Comparison of ENCODE assay signal across 7 cellular contexts in the genomic region with DNA sequence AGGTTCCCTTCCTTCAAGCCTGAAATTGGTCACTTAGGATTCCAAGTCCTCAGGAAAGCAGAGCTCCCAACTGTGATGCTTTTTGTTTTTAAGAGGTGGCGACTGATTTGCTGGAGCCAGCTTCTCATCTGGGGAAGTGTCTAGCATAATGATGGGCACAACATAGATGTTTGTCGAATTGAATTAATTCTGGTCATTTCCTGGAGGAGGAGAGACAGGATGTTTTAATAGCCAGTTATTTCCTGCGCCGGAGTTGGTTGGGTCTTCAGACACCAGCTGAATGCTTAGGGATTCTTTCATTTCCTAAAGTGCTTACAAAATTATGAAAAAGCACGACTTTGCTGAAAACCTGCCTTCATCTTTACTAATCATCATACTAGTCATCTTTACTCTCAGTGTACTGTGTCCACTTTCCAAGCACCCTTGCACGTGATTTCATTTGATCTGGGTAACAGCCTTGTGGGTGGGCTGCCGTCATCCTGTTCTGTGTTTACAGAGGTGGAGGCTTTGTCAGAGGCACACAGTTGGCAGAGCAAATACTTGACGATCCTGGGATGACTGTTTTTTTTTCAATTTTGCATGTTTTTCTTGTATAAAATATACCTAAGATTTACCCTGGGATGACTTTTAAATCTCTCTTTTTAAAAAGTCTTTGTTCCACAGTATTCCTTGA. TPM values are rescaled to one million over a fixed set of nuclear protein-coding genes. Genes with fewer than 3 reads are reported as not detected.
DNase-seq lines count a peak whose midpoint lies in the region; ATAC-seq and FAIRE-seq lines count a peak whose summit lies in the region.

No MANE protein-coding gene starts in this region.

- DNase-seq in CD4-positive, CD25-positive, alpha-beta regulatory T cell: peak in 1 of 3 donors; percentile 18
- peak; percentile 80 for DNase-seq in H4 (ENCODE audit: low spot score)
- peak; percentile 52 for DNase-seq in activated CD8-positive, alpha-beta memory T cell treated with anti-CD3 and anti-CD28 coated beads, Interleukin-2, amount 50 U/mL, for 48 hours
- no peak for DNase-seq in T-helper 1 cell

- peak overlapping the region; percentile 19 for H3K4me3 ChIP-seq in CD4-positive, CD25-positive, alpha-beta regulatory T cell (ENCODE audit: low read depth, low read length)

- ATAC-seq in CD4-positive, CD25-positive, alpha-beta regulatory T cell (ENCODE audit: low read depth in 2 of 2): peak in 1 of 2 donors; percentile 32
- no peak for ATAC-seq in HG03521 (IDR thresholded peaks at IDR 0.05; ENCODE audit: unreplicated experiment)
- ATAC-seq in HG02610 (IDR thresholded peaks at IDR 0.05; ENCODE audit: unreplicated experiment): no peak

- H3K36me3 ChIP-seq in CD4-positive, CD25-positive, alpha-beta regulatory T cell (ENCODE audit: control insufficient read depth, insufficient read depth, low read length): no peaks in the 10 kb centered on the region

- FAIRE-seq in islet of Langerhans (lab: Jason Lieb, UNC): peak; percentile 47

- peaks cover 11 to 59% (median 23%) of the 10 kb centered on the region in 4 donors for H3K4me1 Mint-ChIP-seq in CD4-positive, CD25-positive, alpha-beta regulatory T cell

- peak overlapping the region in 2 of 3 donors; percentile 64 to 73 for H3K27ac Mint-ChIP-seq in CD4-positive, CD25-positive, alpha-beta regulatory T cell

- peak overlapping the region in 1 of 4 donors; percentile 9 for H3K4me3 Mint-ChIP-seq in CD4-positive, CD25-positive, alpha-beta regulatory T cell

- no peak overlapping the region for H3K27ac ChIP-seq in CD4-positive, CD25-positive, alpha-beta regulatory T cell (ENCODE audit: insufficient read depth, low read length, poor library complexity, severe bottlenecking)

- peaks cover 10% of the 10 kb centered on the region for H3K36me3 Mint-ChIP-seq in CD4-positive, CD25-positive, alpha-beta regulatory T cell

- H3K9me3 ChIP-seq in CD4-positive, CD25-positive, alpha-beta regulatory T cell (ENCODE audit: control insufficient read depth in 2 of 2, low read length in 2 of 2): no peaks in the 10 kb centered on the region

- no peaks in the 10 kb centered on the region for H3K27me3 ChIP-seq in CD4-positive, CD25-positive, alpha-beta regulatory T cell (ENCODE audit: control insufficient read depth, insufficient read depth, low read length)

- no peaks in the 10 kb centered on the region for H3K27me3 Mint-ChIP-seq in CD4-positive, CD25-positive, alpha-beta regulatory T cell

- no peaks in the 10 kb centered on the region for H3K9me3 Mint-ChIP-seq in CD4-positive, CD25-positive, alpha-beta regulatory T cell

- H3K4me1 ChIP-seq in CD4-positive, CD25-positive, alpha-beta regulatory T cell (ENCODE audit: control insufficient read depth, insufficient read depth, low read length, poor library complexity, severe bottlenecking): peaks cover 9% of the 10 kb centered on the region

RNA-seq across cellular contexts. Expression of gene RGS12, which starts 49.5 kb away (rescaled TPM):
- 27.6 TPM for total RNA-seq in CD4-positive, CD25-positive, alpha-beta regulatory T cell
- 1 to 10 TPM; 3.7 to 6.7 (median 6.0) TPM for polyA plus RNA-seq in CD4-positive, CD25-positive, alpha-beta regulatory T cell
- total RNA-seq in H4 (2014; rRNA removed; shearing (Covaris generic)): 13.6 and 16.6 TPM in 2 replicates

Comparison
In these comparisons a context has a peak if more than half of its experiments do, and no peak if none do; other contexts are left out.
1. DNase-seq: peak in H4 (single experiment) and activated CD8-positive, alpha-beta memory T cell treated with anti-CD3 and anti-CD28 coated beads, Interleukin-2, amount 50 U/mL, for 48 hours (single experiment); none in T-helper 1 cell (0 of 5).